Comparison of ENCODE assay signal across 8 cellular contexts in the genomic region with DNA sequence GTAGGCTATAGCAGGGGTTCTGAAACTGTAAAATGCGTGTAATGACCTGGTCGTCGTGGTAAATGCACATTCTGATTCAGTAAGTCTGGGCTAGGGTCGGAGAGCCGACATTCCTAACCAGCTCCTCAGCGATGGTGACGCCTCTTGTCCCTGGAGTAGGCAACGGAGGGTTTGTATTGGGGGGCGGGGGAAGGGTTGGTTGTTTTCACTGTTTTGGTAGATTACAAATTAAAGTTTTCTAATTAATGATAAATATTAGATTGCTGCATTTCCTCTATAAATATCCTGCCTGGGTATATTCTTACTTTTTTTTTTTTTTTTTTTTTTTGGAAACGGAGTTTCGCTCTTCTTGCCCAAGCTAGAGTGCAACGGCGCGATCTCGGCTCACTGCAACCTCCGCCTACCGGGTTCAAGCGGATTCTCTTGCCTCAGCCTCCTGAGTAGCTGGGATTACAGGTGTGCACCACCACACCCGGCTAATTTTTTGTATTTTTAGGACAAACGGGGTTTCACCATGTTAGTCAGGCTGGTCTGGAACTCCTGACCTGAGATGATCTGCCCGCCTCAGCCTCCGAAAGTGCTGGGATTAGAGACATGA. TPM values are rescaled to one million over a fixed set of nuclear protein-coding genes. Genes with fewer than 3 reads are reported as not detected.
DNase-seq lines count a peak whose midpoint lies in the region; ATAC-seq, FAIRE-seq and TF ChIP-seq lines count a peak whose summit lies in the region.

No MANE protein-coding gene starts in this region.

- no peak for TF ChIP-seq RAD21 in A549 (conservative IDR thresholded peaks at IDR 0.05 in 1 of 2, IDR thresholded peaks at IDR 0.05 in 1 of 2)

- H3K36me3 ChIP-seq in iPS-20b (ENCODE audit: insufficient read depth, low read depth, low read length) (peaks cover 28% of the 10 kb centered on the region), testis (ENCODE audit: low read depth, missing control alignments) (no peaks in the 10 kb centered on the region)

- peaks cover 16% of the 10 kb centered on the region for H3K36me3 Mint-ChIP-seq in WTC11

- peak overlapping the region; percentile 95 for H3K27ac Mint-ChIP-seq in WTC11

- H3K4me2 ChIP-seq in A549: peak overlapping the region; percentile 97

- POLR2A ChIA-PET in A549 (lab: Yijun Ruan, JAX) (interaction anchor here (0.6 to 2.0 kb wide), 8 partner anchors 10 to 207 kb away, joined by 3 to 14 read pairs (median 4); a partner anchor contains a TSS), WTC11 (lab: Charles Lee) (interaction anchor here (0.6 to 2.2 kb wide), 6 partner anchors 8 to 182 kb away, joined by 3 to 17 read pairs (median 5); a partner anchor contains a TSS)

- peak overlapping the region; percentile 91 for H3K4me3 Mint-ChIP-seq in WTC11

- intact Hi-C loops in testis (cut with DNase I; ENCODE audit: low total_unique reads): no loop called here

- CTCF ChIA-PET in A549 (lab: Yijun Ruan, JAX): interaction anchor here (0.7 to 3.7 kb wide), 27 partner anchors 10 to 257 kb away, joined by 3 to 34 read pairs (median 5); no protein-coding TSS in a partner anchor
- CTCF ChIA-PET in WTC11 (lab: Charles Lee): interaction anchor here (0.6 to 1.4 kb wide), 10 partner anchors 9 to 704 kb away, joined by 3 to 6 read pairs (median 4); no protein-coding TSS in a partner anchor

- ATAC-seq in A549: no peak; a peak in 1 of 6 replicates
- ATAC-seq in GM21423 (IDR thresholded peaks at IDR 0.05; ENCODE audit: unreplicated experiment): peak; percentile 21
- ATAC-seq in WTC11: peak; percentile 2; the same call in 1 of the 2 replicates

- peaks cover 54% of the 10 kb centered on the region for H3K4me1 Mint-ChIP-seq in WTC11

- FAIRE-seq in A549 (lab: Jason Lieb, UNC): no peak

- peaks cover 3% of the 10 kb centered on the region; the same call in 1 of the 2 replicates for H3K9me3 Mint-ChIP-seq in WTC11

- no peaks in the 10 kb centered on the region for H3K27me3 ChIP-seq in iPS-20b (ENCODE audit: insufficient read depth, low read length)
- H3K27me3 ChIP-seq in testis: no peaks in the 10 kb centered on the region

- H3K9me3 ChIP-seq in A549 (no peaks in the 10 kb centered on the region), iPS-20b (ENCODE audit: insufficient read depth, low read depth, low read length) (no peaks in the 10 kb centered on the region), testis (no peaks in the 10 kb centered on the region)

- H3K4me1 ChIP-seq in A549: peaks cover 24% of the 10 kb centered on the region
- H3K4me1 ChIP-seq in iPS-20b (ENCODE audit: insufficient read depth, low read length): peaks cover 26% of the 10 kb centered on the region; the same call in 1 of the 2 replicates
- H3K4me1 ChIP-seq in testis: peaks cover 8% of the 10 kb centered on the region

- TF ChIP-seq POLR2A in A549 (IDR thresholded peaks at IDR 0.05; ENCODE audit: low read length) (no peak), testis (IDR thresholded peaks at IDR 0.05) (no peak)

- no peak for TF ChIP-seq EP300 in A549 (IDR thresholded peaks at IDR 0.05)

- H3K27ac ChIP-seq in A549 (peak overlapping the region; percentile 77 to 88), iPS-20b (ENCODE audit: low read length) (peak overlapping the region; percentile 73), testis (peak overlapping the region in 1 of 2 donors; percentile 79)

- no peak for DNase-seq in A549 (ENCODE audit: low read depth in 1 of 2, low spot score in 1 of 2)
- no peak for DNase-seq in WTC11 (ENCODE audit: low spot score)
- no peak for DNase-seq in testis
- no peak for DNase-seq in inferior parietal cortex (ENCODE audit: extremely low spot score)
- no peak for DNase-seq in NCI-H187 (lab: John Stamatoyannopoulos, UW)
- DNase-seq in occipital lobe (lab: John Stamatoyannopoulos, UW): no peak

- TF ChIP-seq CTCF in A549 (IDR thresholded peaks at IDR 0.05) (no peak; the same call in 2 of the 3 replicates), WTC11 (IDR thresholded peaks at IDR 0.05) (no peak), testis (IDR thresholded peaks at IDR 0.05) (no peak)

- H3K27me3 Mint-ChIP-seq in WTC11 (ENCODE audit: low read depth): no peaks in the 10 kb centered on the region

- H3K9ac ChIP-seq in iPS-20b (ENCODE audit: low read depth, low read length): peak overlapping the region; percentile 93

- peak overlapping the region; percentile 54 for H3K4me3 ChIP-seq in A549
- H3K4me3 ChIP-seq in iPS-20b (ENCODE audit: low read length): peak overlapping the region; percentile 96
- peak overlapping the region; percentile 68 to 75 for H3K4me3 ChIP-seq in testis

- WGBS in A549 (ENCODE audit: missing lambda C conversion rate): 58% methylated on average over 22 of the region's 22 CpGs
- WGBS in testis, 2 donors: 51 to 57% methylated on average over 20 to 22 of the region's 22 CpGs

TF ChIP-seq in A549, 52 proteins besides CTCF, POLR2A, EP300 and RAD21:
- TF ChIP-seq HOXB5 (CRISPR knock-in tag; IDR thresholded peaks at IDR 0.05) (no peak), ZSCAN20 (CRISPR knock-in tag; IDR thresholded peaks at IDR 0.05) (no peak), TFCP2L1 (CRISPR knock-in tag; IDR thresholded peaks at IDR 0.05) (no peak)
- TF ChIP-seq, protein P1, sequence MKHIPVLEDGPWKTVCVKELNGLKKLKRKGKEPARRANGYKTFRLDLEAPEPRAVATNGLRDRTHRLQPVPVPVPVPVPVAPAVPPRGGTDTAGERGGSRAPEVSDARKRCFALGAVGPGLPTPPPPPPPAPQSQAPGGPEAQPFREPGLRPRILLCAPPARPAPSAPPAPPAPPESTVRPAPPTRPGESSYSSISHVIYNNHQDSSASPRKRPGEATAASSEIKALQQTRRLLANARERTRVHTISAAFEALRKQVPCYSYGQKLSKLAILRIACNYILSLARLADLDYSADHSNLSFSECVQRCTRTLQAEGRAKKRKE (CRISPR knock-in tag; IDR thresholded peaks at IDR 0.05; ENCODE audit: low read depth): no peak

TF ChIP-seq in WTC11, 78 proteins besides CTCF, POLR2A, EP300 and RAD21:
- TF ChIP-seq ETV6 (CRISPR knock-in tag; IDR thresholded peaks at IDR 0.05) (no peak), ZNF219 (CRISPR knock-in tag; IDR thresholded peaks at IDR 0.05; ENCODE audit: borderline replicate concordance) (no peak), MYBL2 (CRISPR knock-in tag; IDR thresholded peaks at IDR 0.05) (no peak), SMAD3 (CRISPR knock-in tag; IDR thresholded peaks at IDR 0.05; ENCODE audit: borderline replicate concordance) (no peak), NFYB (CRISPR knock-in tag; conservative IDR thresholded peaks at IDR 0.05; ENCODE audit: low read depth) (no peak)
- TF ChIP-seq, protein P2, sequence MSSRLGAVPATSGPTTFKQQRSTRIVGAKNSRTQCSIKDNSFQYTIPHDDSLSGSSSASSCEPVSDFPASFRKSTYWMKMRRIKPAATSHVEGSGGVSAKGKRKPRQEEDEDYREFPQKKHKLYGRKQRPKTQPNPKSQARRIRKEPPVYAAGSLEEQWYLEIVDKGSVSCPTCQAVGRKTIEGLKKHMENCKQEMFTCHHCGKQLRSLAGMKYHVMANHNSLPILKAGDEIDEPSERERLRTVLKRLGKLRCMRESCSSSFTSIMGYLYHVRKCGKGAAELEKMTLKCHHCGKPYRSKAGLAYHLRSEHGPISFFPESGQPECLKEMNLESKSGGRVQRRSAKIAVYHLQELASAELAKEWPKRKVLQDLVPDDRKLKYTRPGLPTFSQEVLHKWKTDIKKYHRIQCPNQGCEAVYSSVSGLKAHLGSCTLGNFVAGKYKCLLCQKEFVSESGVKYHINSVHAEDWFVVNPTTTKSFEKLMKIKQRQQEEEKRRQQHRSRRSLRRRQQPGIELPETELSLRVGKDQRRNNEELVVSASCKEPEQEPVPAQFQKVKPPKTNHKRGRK (CRISPR knock-in tag; IDR thresholded peaks at IDR 0.05; ENCODE audit: borderline replicate concordance): 0 out of 2 replicates have a peak, but pooled peaks have one; percentile 32

RNA-seq across cellular contexts. Expression of a gene that starts 0.6 kb away (rescaled TPM):
- 78.3 and 99.2 TPM in 2 replicates for polyA plus RNA-seq in A549 (2011; rRNA removed)
- 45.0 and 47.6 TPM in 2 replicates for polyA plus RNA-seq in A549 (2012; cell fraction: cytosol; rRNA removed)
- polyA plus RNA-seq in A549 (2012; cell fraction: nucleus; rRNA removed): 22.3 and 40.7 TPM in 2 replicates
- 64.5 to 83.0 TPM (median 72.4 TPM) in 3 replicates for polyA plus RNA-seq in A549 (2017; fragmentation: RNase III; extraction: RNeasy Plus Mini Kit Qiagen cat#74134 plus additional on column Dnase treatment)
- 38.4 and 47.4 TPM in 2 replicates for polyA minus RNA-seq in A549 (2011; rRNA and poly(A)+ RNA removed)
- 176 to 178 TPM (median 177 TPM) in 3 replicates for total RNA-seq in WTC11 (2021)
- total RNA-seq in testis: 10 to 100 TPM; 57.2 to 68.3 TPM
- 50.0 TPM for polyA plus RNA-seq in testis (ENCODE audit: insufficient read depth, low read depth, low replicate concordance)
- 34.3 TPM for total RNA-seq in occipital lobe

RNA-seq across cellular contexts. Expression of a gene that starts 5.2 kb away (rescaled TPM):
- polyA plus RNA-seq in A549 (2011; rRNA removed): 43.3 and 74.8 TPM in 2 replicates
- polyA plus RNA-seq in A549 (2012; cell fraction: cytosol; rRNA removed): 13.9 and 18.8 TPM in 2 replicates
- polyA plus RNA-seq in A549 (2012; cell fraction: nucleus; rRNA removed): 5.4 and 6.3 TPM in 2 replicates
- 90.2 to 95.5 TPM (median 90.2 TPM) in 3 replicates for polyA plus RNA-seq in A549 (2017; fragmentation: RNase III; extraction: RNeasy Plus Mini Kit Qiagen cat#74134 plus additional on column Dnase treatment)
- 32.8 and 45.5 TPM in 2 replicates for polyA minus RNA-seq in A549 (2011; rRNA and poly(A)+ RNA removed)
- total RNA-seq in WTC11 (2021): 45.6 to 58.2 TPM (median 46.8 TPM) in 3 replicates
- 10 to 100 TPM; 48.9 to 55.6 TPM for total RNA-seq in testis
- 21.2 TPM for polyA plus RNA-seq in testis (ENCODE audit: insufficient read depth, low read depth, low replicate concordance)
- total RNA-seq in occipital lobe: 103 TPM

Comparison
In these comparisons a context has a peak if more than half of its experiments do, and no peak if none do; other contexts are left out.
1. ATAC-seq: peak in GM21423 (single experiment) and WTC11 (single experiment); none in A549 (0 of 2).
2. Peak in every context shown above with its lines, with median percentiles within 50 percentile points of each other: H3K4me3 ChIP-seq.